In genomic region chr3:141261472-141262171, GRCh38 we compare ENCODE assay signal across 14 cellular contexts. TPM values are rescaled to one million over a fixed set of nuclear protein-coding genes. Genes with fewer than 3 reads are reported as not detected.
DNase-seq lines count a peak whose midpoint lies in the region; ATAC-seq and TF ChIP-seq lines count a peak whose summit lies in the region.
"Had no signal": no experiment of that assay in that cellular context is flagged by ENCODE, and none has a peak within 500 bp of the region (broad histone marks: within the 10 kb centered on the region; RNA-seq: fewer than 3 reads in every experiment).

No MANE protein-coding gene starts in this region.

- dilution Hi-C loops in IMR-90 (cut with HindIII; ENCODE audit: low sequenced_read_pairs, unreplicated experiment), result no loop called here

- no peak for TF ChIP-seq POLR2A in IMR-90 (IDR thresholded peaks at IDR 0.05; ENCODE audit: low read depth, low read length)

- no peaks in the 10 kb centered on the region for H4K20me1 ChIP-seq in IMR-90 (ENCODE audit: insufficient read depth, low read length)

- peak overlapping the region; percentile 83 for H2BK120ac ChIP-seq in IMR-90 (ENCODE audit: low read depth, low read length)

- no peak for DNase-seq in CD8-positive, alpha-beta T cell
- DNase-seq in IMR-90 (no peak), glutamatergic neuron (no peak), RWPE1 (ENCODE audit: low spot score) (no peak)
- DNase-seq in T-helper 2 cell treated with Interferon-gamma antibody and Interleukin-4, amounts not matched to agents 5 μg/mL and 100 μg/mL, for 36 hours (ENCODE audit: low spot score), result peak; percentile 60
- no peak for DNase-seq in NK-92 treated with Interleukin-12 subunit alpha and Interleukin-12 subunit beta, amount 100 ng/mL, for 24 hours (lab: John Stamatoyannopoulos, UW)
- DNase-seq: activated CD8-positive, alpha-beta memory T cell treated with anti-CD3 and anti-CD28 coated beads, Interleukin-2, amount 50 U/mL, for 48 hours; Caco-2; heart right ventricle; NCI-H345; transverse colon had no signal

- H3K14ac ChIP-seq in IMR-90 (replicated peaks; ENCODE audit: low read depth, low read length), result peak overlapping the region; percentile 84

- H2AK9ac ChIP-seq in IMR-90 (replicated peaks; ENCODE audit: low read depth, low read length, poor library complexity), result peak overlapping the region; percentile 71

- H3K27me3 Mint-ChIP-seq in CD8-positive, alpha-beta T cell (ENCODE audit: low read depth), result no peaks in the 10 kb centered on the region
- no peaks in the 10 kb centered on the region for H3K27me3 Mint-ChIP-seq in T-helper 2 cell treated with Interferon-gamma antibody and Interleukin-4, amounts not matched to agents 5 μg/mL and 100 μg/mL, for 36 hours (ENCODE audit: low read depth)
- peaks cover 9% of the 10 kb centered on the region for H3K27me3 Mint-ChIP-seq in glutamatergic neuron (ENCODE audit: unreplicated experiment)

- H2AFZ ChIP-seq in IMR-90 (replicated peaks; ENCODE audit: low read length, poor library complexity), result peak overlapping the region; percentile 72

- peak overlapping the region; percentile 62; the same call in 1 of the 2 replicates for H3K23ac ChIP-seq in IMR-90 (ENCODE audit: low read depth, low read length)

- no peak overlapping the region for H3K4me2 ChIP-seq in IMR-90 (ENCODE audit: low read depth, low read length)

- no peak overlapping the region for H3K9ac ChIP-seq in IMR-90 (ENCODE audit: low read depth, low read length)

- H3K4me3 ChIP-seq in CD8-positive, alpha-beta T cell (ENCODE audit: low read depth, low read length), result no peak overlapping the region
- H3K4me3 ChIP-seq in IMR-90 (ENCODE audit: insufficient read depth, low read depth, low read length), result no peak overlapping the region
- H3K4me3 ChIP-seq: heart right ventricle, transverse colon had no signal

- H2AK5ac ChIP-seq in IMR-90 (ENCODE audit: low read depth, low read length), result peak overlapping the region; percentile 89

- H4K91ac ChIP-seq in IMR-90 (ENCODE audit: insufficient read depth, low read depth, low read length), result peak overlapping the region; percentile 74

- POLR2A ChIA-PET in CD8-positive, alpha-beta T cell (lab: Charles Lee), result interaction anchor here (10.9 kb wide), 1 partner anchor 27 kb away, joined by 198 read pairs; the partner anchor contains the start of gene PXYLP1
- POLR2A ChIA-PET in IMR-90 (lab: Charles Lee; ENCODE audit: unreplicated experiment) (no interaction called here), RWPE1 (lab: Yijun Ruan, JAX; ENCODE audit: low non-redundant PET) (no interaction called here)

- intact Hi-C loops in CD8-positive, alpha-beta T cell (cut with DNase I, micrococcal nuclease), result no loop called here
- intact Hi-C loops in IMR-90 (cut with micrococcal nuclease), result no loop called here

- H3K27ac ChIP-seq in CD8-positive, alpha-beta T cell (ENCODE audit: low read depth, low read length), result no peak overlapping the region
- H3K27ac ChIP-seq in IMR-90 (ENCODE audit: insufficient read depth, low read length) (no peak overlapping the region), RWPE1 (no peak overlapping the region)
- H3K27ac ChIP-seq: heart right ventricle, transverse colon had no signal

- H3K9me1 ChIP-seq in IMR-90 (ENCODE audit: insufficient read depth, low read length), result peaks cover 3% of the 10 kb centered on the region; the same call in 1 of the 2 replicates

- peak overlapping the region; percentile 84 for H3K27ac Mint-ChIP-seq in CD8-positive, alpha-beta T cell
- H3K27ac Mint-ChIP-seq in T-helper 2 cell treated with Interferon-gamma antibody and Interleukin-4, amounts not matched to agents 5 μg/mL and 100 μg/mL, for 36 hours, result peak overlapping the region; percentile 60
- peak overlapping the region; percentile 28 for H3K27ac Mint-ChIP-seq in glutamatergic neuron (ENCODE audit: unreplicated experiment)

- peak overlapping the region in 1 of 2 experiments; percentile 72; a peak in 2 of 4 replicates for H4K8ac ChIP-seq in IMR-90 (ENCODE audit: low read depth in 2 of 2, low read length in 2 of 2)

- no peak overlapping the region for H3K56ac ChIP-seq in IMR-90 (ENCODE audit: extremely low read depth, insufficient read depth, low read length)

- no peak for TF ChIP-seq RAD21 in IMR-90 (IDR thresholded peaks at IDR 0.05; ENCODE audit: low read length)

- H2BK20ac ChIP-seq in IMR-90 (ENCODE audit: low read depth, low read length), result peak overlapping the region; percentile 80

- peaks cover 22% of the 10 kb centered on the region for H3K4me1 ChIP-seq in CD8-positive, alpha-beta T cell (ENCODE audit: insufficient read depth, low read length)
- peaks cover 5% of the 10 kb centered on the region for H3K4me1 ChIP-seq in IMR-90 (ENCODE audit: control insufficient read depth, insufficient read depth, low read length)
- H3K4me1 ChIP-seq: Caco-2, transverse colon had no signal

- no peak for TF ChIP-seq CTCF in CD8-positive, alpha-beta T cell (IDR thresholded peaks at IDR 0.05)
- no peak for TF ChIP-seq CTCF in IMR-90 (conservative IDR thresholded peaks at IDR 0.05; ENCODE audit: low read depth, low read length)
- no peak for TF ChIP-seq CTCF in glutamatergic neuron (IDR thresholded peaks at IDR 0.05; ENCODE audit: partially characterized antibody, unreplicated experiment)
- no peak for TF ChIP-seq CTCF in RWPE1 (conservative IDR thresholded peaks at IDR 0.05; ENCODE audit: low read depth)

- no TSS peak for BruUV-seq in IMR-90 (replicated peaks; lab: Mats Ljungman, UMichigan)

- H3K27me3 ChIP-seq in CD8-positive, alpha-beta T cell (ENCODE audit: insufficient read depth, low read length), result no peaks in the 10 kb centered on the region
- H3K27me3 ChIP-seq in IMR-90 (ENCODE audit: control insufficient read depth, insufficient read depth, low read length), result no peaks in the 10 kb centered on the region
- H3K27me3 ChIP-seq: heart right ventricle, transverse colon had no signal

- H3K79me1 ChIP-seq in IMR-90 (ENCODE audit: low read depth in 1 of 2, low read length in 2 of 2), result no peaks in the 10 kb centered on the region

- no peak overlapping the region for H4K5ac ChIP-seq in IMR-90 (ENCODE audit: low read depth, low read length)

- peak overlapping the region; percentile 59 for H2BK5ac ChIP-seq in IMR-90 (ENCODE audit: low read depth, low read length, poor library complexity, severe bottlenecking)

- H3K4ac ChIP-seq in IMR-90 (ENCODE audit: low read depth, low read length), result peak overlapping the region; percentile 84

- H2BK15ac ChIP-seq in IMR-90 (ENCODE audit: low read depth, low read length), result peak overlapping the region; percentile 79; the same call in 1 of the 3 replicates

- no peak for ATAC-seq in CD8-positive, alpha-beta T cell
- ATAC-seq in IMR-90 (ENCODE audit: low read depth), result peak; percentile 31; the same call in 1 of the 2 replicates
- ATAC-seq in GM21717 (IDR thresholded peaks at IDR 0.05; ENCODE audit: unreplicated experiment), result no peak
- no peak for ATAC-seq in GM18868 (IDR thresholded peaks at IDR 0.05; ENCODE audit: unreplicated experiment)
- ATAC-seq: heart right ventricle had no signal

- WGBS in IMR-90 (ENCODE audit: extremely low coverage in 2 of 2, insufficient read length in 1 of 2), 2 experiments, result no CpG with 5 or more reads among the region's 7 CpGs

- in situ Hi-C loops in IMR-90 (cut with MboI; ENCODE audit: low sequenced_read_pairs), result no loop called here

- CTCF ChIA-PET in CD8-positive, alpha-beta T cell (lab: Charles Lee), result interaction anchor here (1.0 to 7.8 kb wide), 2 partner anchors 26 to 30 kb away, joined by 3 to 144 read pairs; partner anchors contain the start of gene PXYLP1
- CTCF ChIA-PET in IMR-90 (lab: Yijun Ruan, JAX), result interaction anchor here (0.6 to 1.0 kb wide), 4 partner anchors 10 to 180 kb away, joined by 3 to 5 read pairs (median 4); partner anchors contain the start of gene PXYLP1
- CTCF ChIA-PET in RWPE1 (lab: Yijun Ruan, JAX), result no interaction called here

- H3K4me1 Mint-ChIP-seq in CD8-positive, alpha-beta T cell (ENCODE audit: low read depth), result peaks cover 41% of the 10 kb centered on the region
- peaks cover 79% of the 10 kb centered on the region for H3K4me1 Mint-ChIP-seq in T-helper 2 cell treated with Interferon-gamma antibody and Interleukin-4, amounts not matched to agents 5 μg/mL and 100 μg/mL, for 36 hours (ENCODE audit: low read depth)
- peaks cover 33% of the 10 kb centered on the region for H3K4me1 Mint-ChIP-seq in glutamatergic neuron (ENCODE audit: low read depth, unreplicated experiment)

- peaks cover 57% of the 10 kb centered on the region for H3K36me3 Mint-ChIP-seq in CD8-positive, alpha-beta T cell
- peaks cover 44% of the 10 kb centered on the region for H3K36me3 Mint-ChIP-seq in T-helper 2 cell treated with Interferon-gamma antibody and Interleukin-4, amounts not matched to agents 5 μg/mL and 100 μg/mL, for 36 hours (ENCODE audit: low read depth)
- peaks cover 4% of the 10 kb centered on the region for H3K36me3 Mint-ChIP-seq in glutamatergic neuron (ENCODE audit: unreplicated experiment)

- no peak overlapping the region for H3K4me3 Mint-ChIP-seq in CD8-positive, alpha-beta T cell
- peak overlapping the region; percentile 50 for H3K4me3 Mint-ChIP-seq in T-helper 2 cell treated with Interferon-gamma antibody and Interleukin-4, amounts not matched to agents 5 μg/mL and 100 μg/mL, for 36 hours
- no peak overlapping the region for H3K4me3 Mint-ChIP-seq in glutamatergic neuron (ENCODE audit: unreplicated experiment)
- H3K4me3 Mint-ChIP-seq: neural crest cell had no signal

- peak overlapping the region; percentile 83; the same call in 1 of the 2 replicates for H3K18ac ChIP-seq in IMR-90 (ENCODE audit: low read depth, low read length)

- peaks cover 5% of the 10 kb centered on the region for H3K36me3 ChIP-seq in CD8-positive, alpha-beta T cell (ENCODE audit: insufficient read depth, low read length)
- H3K36me3 ChIP-seq in IMR-90 (ENCODE audit: control insufficient read depth, insufficient read depth, low read length), result no peaks in the 10 kb centered on the region
- H3K36me3 ChIP-seq: transverse colon had no signal

- H3K9me3 Mint-ChIP-seq in CD8-positive, alpha-beta T cell, result no peaks in the 10 kb centered on the region
- H3K9me3 Mint-ChIP-seq in T-helper 2 cell treated with Interferon-gamma antibody and Interleukin-4, amounts not matched to agents 5 μg/mL and 100 μg/mL, for 36 hours, result no peaks in the 10 kb centered on the region
- H3K9me3 Mint-ChIP-seq in glutamatergic neuron (ENCODE audit: unreplicated experiment), result peaks cover 7% of the 10 kb centered on the region
- H3K9me3 Mint-ChIP-seq: neural crest cell had no signal

- no peaks in the 10 kb centered on the region for H3K9me3 ChIP-seq in CD8-positive, alpha-beta T cell (ENCODE audit: low read length)
- H3K9me3 ChIP-seq in IMR-90 (ENCODE audit: control insufficient read depth, insufficient read depth, low read length), result no peaks in the 10 kb centered on the region
- H3K9me3 ChIP-seq: Caco-2, heart right ventricle, transverse colon had no signal

TF ChIP-seq in IMR-90, 13 proteins besides CTCF, POLR2A, EP300 and RAD21 (continues in another document):
- no peak for TF ChIP-seq BHLHE40 (IDR thresholded peaks at IDR 0.05; ENCODE audit: low read depth, low read length)
- TF ChIP-seq FOS (IDR thresholded peaks at IDR 0.05; ENCODE audit: low read depth, low read length), result no peak

RNA-seq across cellular contexts. Expression of gene PXYLP1, which starts 30.0 kb away (rescaled TPM):
- 10 to 100 TPM; 14.5 to 21.8 TPM for total RNA-seq in CD8-positive, alpha-beta T cell
- 13.3 and 15.6 TPM in 2 replicates for total RNA-seq in IMR-90 (2012; rRNA removed)
- polyA plus RNA-seq in IMR-90 (2012; rRNA removed), result 11.2 and 11.7 TPM in 2 replicates
- polyA plus RNA-seq in IMR-90 (2012; cell fraction: cytosol; rRNA removed), result 5.3 and 6.3 TPM in 2 replicates
- polyA plus RNA-seq in IMR-90 (2012; cell fraction: nucleus; rRNA removed; ENCODE audit: low replicate concordance), result 10.0 and 20.5 TPM in 2 replicates
- total RNA-seq in glutamatergic neuron (ENCODE audit: unreplicated experiment), result 42.7 TPM

Comparison
In these comparisons a context has a peak if more than half of its experiments do, and no peak if none do; other contexts are left out.
1. H3K27ac Mint-ChIP-seq: peak in every context shown above with its lines; median percentile 84 in CD8-positive, alpha-beta T cell; 60 in T-helper 2 cell treated with Interferon-gamma antibody and Interleukin-4, amounts not matched to agents 5 μg/mL and 100 μg/mL, for 36 hours; 28 in glutamatergic neuron.